11 cellular contexts compared by ENCODE assay signal in genomic region chr7:143884276-143884977, GRCh38. TPM values are rescaled to one million over a fixed set of nuclear protein-coding genes. Genes with fewer than 3 reads are reported as not detected.
DNase-seq lines count a peak whose midpoint lies in the region; ATAC-seq, FAIRE-seq and TF ChIP-seq lines count a peak whose summit lies in the region.
"Had no signal": no experiment of that assay in that cellular context is flagged by ENCODE, and none has a peak within 500 bp of the region (broad histone marks: within the 10 kb centered on the region; RNA-seq: fewer than 3 reads in every experiment).

No MANE protein-coding gene starts in this region.

- TF ChIP-seq POLR2A in heart left ventricle (IDR thresholded peaks at IDR 0.05) (no peak), upper lobe of left lung (IDR thresholded peaks at IDR 0.05) (no peak)

- peak overlapping the region in 5 of 8 donors; percentile 29 to 76 (median 52) for H3K4me3 Mint-ChIP-seq in naive B cell

- 75 to 81% (median 78%) methylated on average over 11 of the region's 11 CpGs for WGBS in heart left ventricle, 4 donors
- 75 to 77% methylated on average over 11 of the region's 11 CpGs for WGBS in upper lobe of left lung, 2 donors
- 82 to 88% methylated on average over 11 of the region's 11 CpGs for WGBS in pancreas, 2 donors

- H3K9me3 Mint-ChIP-seq in naive B cell: peaks cover 4 to 12% (median 7%) of the 10 kb centered on the region in 7 donors
- H3K9me3 Mint-ChIP-seq: dendritic cell treated with granulocyte-macrophage colony-stimulating factor and Interleukin-4, amounts not matched to agents 40 ng/mL and 50 ng/mL, for 4 days had no signal

- peaks cover 28 to 40% (median 33%) of the 10 kb centered on the region in 3 donors for H3K4me1 Mint-ChIP-seq in naive B cell

- intact Hi-C loops in heart left ventricle (cut with DNase I) (loop anchor here in 1 of 10 donors (10.0 kb wide), 1 partner anchor 120 kb away; the partner anchor contains the start of gene OR6B1), pancreas (cut with DNase I) (no loop called here)

- H3K36me3 ChIP-seq in heart left ventricle (no peaks in the 10 kb centered on the region), right atrium auricular region (no peaks in the 10 kb centered on the region), duodenal mucosa (ENCODE audit: control insufficient read depth in 1 of 2, insufficient read depth in 2 of 2, low read length in 2 of 2) (no peaks in the 10 kb centered on the region), upper lobe of left lung (no peaks in the 10 kb centered on the region), pancreas (no peaks in the 10 kb centered on the region)

- H3K36me3 Mint-ChIP-seq in naive B cell: peaks cover 16 to 30% of the 10 kb centered on the region in 2 donors

- no peak overlapping the region for H3K27ac Mint-ChIP-seq in naive B cell
- H3K27ac Mint-ChIP-seq: naive thymus-derived CD8-positive, alpha-beta T cell had no signal

- H3K27ac ChIP-seq in heart left ventricle (peak overlapping the region in 2 of 12 donors; percentile 35 to 63), right atrium auricular region (no peak overlapping the region), duodenal mucosa (ENCODE audit: low read depth, low read length) (no peak overlapping the region), upper lobe of left lung (peak overlapping the region in 1 of 4 donors; percentile 58), pancreas (no peak overlapping the region)

- DNase-seq in heart left ventricle (no peak), right atrium auricular region (ENCODE audit: low spot score) (no peak), naive B cell (no peak), upper lobe of left lung (no peak), pancreas (no peak), NCI-H1417 treated with DMSO at 0.1 percent for 48 hours (lab: John Stamatoyannopoulos, UW) (no peak)
- DNase-seq: naive thymus-derived CD8-positive, alpha-beta T cell had no signal

- H3K27me3 ChIP-seq in heart left ventricle (peaks cover 0 to 15% (median 0%) of the 10 kb centered on the region in 9 donors), right atrium auricular region (no peaks in the 10 kb centered on the region), duodenal mucosa (ENCODE audit: control insufficient read depth in 1 of 2, insufficient read depth in 2 of 2, low read length in 2 of 2) (no peaks in the 10 kb centered on the region), upper lobe of left lung (no peaks in the 10 kb centered on the region), pancreas (no peaks in the 10 kb centered on the region)

- peaks cover 0 to 13% (median 0%) of the 10 kb centered on the region in 12 donors for H3K9me3 ChIP-seq in heart left ventricle
- H3K9me3 ChIP-seq in right atrium auricular region: peaks cover 0 to 9% of the 10 kb centered on the region in 2 donors
- no peaks in the 10 kb centered on the region for H3K9me3 ChIP-seq in duodenal mucosa (ENCODE audit: control insufficient read depth in 1 of 2, low read length in 2 of 2)
- H3K9me3 ChIP-seq in upper lobe of left lung: no peaks in the 10 kb centered on the region
- no peaks in the 10 kb centered on the region for H3K9me3 ChIP-seq in pancreas

- FAIRE-seq in pancreas (lab: Jason Lieb, UNC): no peak

- H3K9ac ChIP-seq in duodenal mucosa (ENCODE audit: low read depth in 1 of 2, low read length in 2 of 2): no peak overlapping the region

- H3K4me1 ChIP-seq in heart left ventricle: peaks cover 0 to 28% (median 11%) of the 10 kb centered on the region in 12 donors
- H3K4me1 ChIP-seq in right atrium auricular region: peaks cover 0 to 21% of the 10 kb centered on the region in 2 donors
- peaks cover 0 to 3% of the 10 kb centered on the region in 2 donors for H3K4me1 ChIP-seq in duodenal mucosa (ENCODE audit: control insufficient read depth in 1 of 2, insufficient read depth in 2 of 2, low read length in 2 of 2)
- peaks cover 4 to 21% (median 7%) of the 10 kb centered on the region in 4 donors for H3K4me1 ChIP-seq in upper lobe of left lung
- no peaks in the 10 kb centered on the region for H3K4me1 ChIP-seq in pancreas

- peaks cover 31 to 44% (median 39%) of the 10 kb centered on the region in 3 donors for H3K27me3 Mint-ChIP-seq in naive B cell

- H3K4me3 ChIP-seq in heart left ventricle: peak overlapping the region in 10 of 12 donors; percentile 11 to 54 (median 41)
- H3K4me3 ChIP-seq in right atrium auricular region: peak overlapping the region in 1 of 2 donors; percentile 43
- peak overlapping the region; percentile 52 to 53 for H3K4me3 ChIP-seq in duodenal mucosa (ENCODE audit: low read depth in 1 of 2, low read length in 2 of 2)
- peak overlapping the region in 3 of 4 donors; percentile 35 to 39 (median 37) for H3K4me3 ChIP-seq in upper lobe of left lung
- H3K4me3 ChIP-seq in pancreas: peak overlapping the region in 1 of 4 donors; percentile 17

- TF ChIP-seq CTCF in heart left ventricle (IDR thresholded peaks at IDR 0.05) (no peak), right atrium auricular region (IDR thresholded peaks at IDR 0.05) (no peak), upper lobe of left lung (IDR thresholded peaks at IDR 0.05) (no peak), pancreas (IDR thresholded peaks at IDR 0.05) (no peak)

- no peak for TF ChIP-seq EP300 in upper lobe of left lung (IDR thresholded peaks at IDR 0.05)

- no peak for ATAC-seq in heart left ventricle
- ATAC-seq in naive B cell (ENCODE audit: low read depth in 2 of 2): no peak
- ATAC-seq in upper lobe of left lung (ENCODE audit: low FRiP score in 2 of 2): no peak
- ATAC-seq in pancreas: no peak
- ATAC-seq in GM18870 (IDR thresholded peaks at IDR 0.05; ENCODE audit: unreplicated experiment): no peak

RNA-seq across cellular contexts. Expression of gene TCAF1, which starts 17.5 kb away (rescaled TPM):
- total RNA-seq in heart left ventricle (10 to 100 TPM; 31.4 to 71.1 (median 58.0) TPM), right atrium auricular region (10 to 100 TPM; 27.9 to 32.1 TPM), upper lobe of left lung (10 to 100 TPM; 17.8 to 40.1 (median 26.5) TPM), pancreas (10 to 100 TPM; 12.4 to 30.5 (median 19.2) TPM)
- polyA plus RNA-seq in heart left ventricle (10 to 100 TPM; 16.9 to 17.6 TPM), naive B cell (ENCODE audit: low read depth in 6 of 6) (10 to 100 TPM in 1 of 6 donors, 1 to 10 TPM in 5; 6.3 to 16.9 (median 8.5) TPM), pancreas (10 to 100 TPM in 1 of 2 donors, 1 to 10 TPM in 1; 9.1 to 20.4 TPM)

RNA-seq across cellular contexts. Expression of gene OR2F2, which starts 50.6 kb away (rescaled TPM):
- total RNA-seq in heart left ventricle: not detected
- not detected for polyA plus RNA-seq in heart left ventricle
- total RNA-seq in right atrium auricular region: not detected
- polyA plus RNA-seq in naive B cell (ENCODE audit: low read depth in 6 of 6): not detected
- total RNA-seq in upper lobe of left lung: not detected
- total RNA-seq in pancreas: not detected
- polyA plus RNA-seq in pancreas: not detected
- total RNA-seq: HT1080; naive thymus-derived CD8-positive, alpha-beta T cell had no signal
- polyA plus RNA-seq: naive thymus-derived CD8-positive, alpha-beta T cell had no signal
